In genomic region chr10:61844116-61844515, GRCh38 we compare ENCODE assay signal across 22 cellular contexts. TPM values are rescaled to one million over a fixed set of nuclear protein-coding genes. Genes with fewer than 3 reads are reported as not detected.
A peak's percentile ranks its signal among the peaks of the same experiment; 100 is the strongest.
DNase-seq lines count a peak whose midpoint lies in the region; ATAC-seq, FAIRE-seq and TF ChIP-seq lines count a peak whose summit lies in the region.
"Had no signal": no experiment of that assay in that cellular context is flagged by ENCODE, and none has a peak within 500 bp of the region (broad histone marks: within the 10 kb centered on the region; RNA-seq: fewer than 3 reads in every experiment).

No MANE protein-coding gene starts in this region.

- ATAC-seq in GM18868 (IDR thresholded peaks at IDR 0.05; ENCODE audit: unreplicated experiment) (peak; percentile 46), Right ventricle myocardium inferior (no peak)
- ATAC-seq: GM23338, T-cell had no signal

- WGBS in transverse colon (ENCODE audit: low coverage in 1 of 2), 2 donors = 79 to 80% methylated on average over 1 of the region's 1 CpG

- H3K36me3 ChIP-seq in transverse colon = no peaks in the 10 kb centered on the region
- H3K36me3 ChIP-seq: BLaER1 treated with 17β-estradiol and CSF1 and Interleukin-3, amounts not matched to agents 10 nM and 100 nM; HAP-1 had no signal

- H3K4me1 ChIP-seq in transverse colon = peaks cover 9 to 45% (median 24%) of the 10 kb centered on the region in 4 donors

- H3K9me3 ChIP-seq in transverse colon = no peaks in the 10 kb centered on the region
- H3K9me3 ChIP-seq: HAP-1 had no signal

- TF ChIP-seq POLR2A in transverse colon (IDR thresholded peaks at IDR 0.05) = no peak

- FAIRE-seq in islet of Langerhans (lab: Jason Lieb, UNC) = peak; percentile 51

- intact Hi-C loops in transverse colon (cut with DNase I; ENCODE audit: low total_unique reads) (no loop called here), Right ventricle myocardium inferior (cut with DNase I) (no loop called here)

- in situ Hi-C loops in transverse colon (cut with MboI; ENCODE audit: low pct_ligation_motif_present in 1 of 4, low pct_unique_long_range_greater_than_20kb in 1 of 4, low sequenced_read_pairs in 3 of 4) = no loop called here

- no peak for TF ChIP-seq EP300 in transverse colon (IDR thresholded peaks at IDR 0.05; ENCODE audit: low read depth)

- peak overlapping the region in 1 of 4 donors; percentile 71 for H3K27ac ChIP-seq in transverse colon
- H3K27ac ChIP-seq: BLaER1 treated with 17β-estradiol and CSF1 and Interleukin-3, amounts not matched to agents 10 nM and 100 nM; SK-N-MC had no signal

- no peak overlapping the region for H3K4me3 ChIP-seq in transverse colon
- H3K4me3 ChIP-seq: BLaER1 treated with 17β-estradiol and CSF1 and Interleukin-3, amounts not matched to agents 10 nM and 100 nM; GM23338; HAP-1; SK-N-MC had no signal

- DNase-seq in NCI-H226 (peak; percentile 28), transverse colon (no peak), Right ventricle myocardium inferior (ENCODE audit: missing footprints) (no peak), SW480 (ENCODE audit: low spot score) (no peak), activated gamma-delta T cell treated with Interleukin-2 at 50 U/mL for 16 hours (no peak)
- DNase-seq: CD8-positive, alpha-beta memory T cell; GDM1; Karpas-422; NCI-H1694; NCI-H2081 treated with DMSO at 0.1 percent for 48 hours; NCI-H2171 treated with DMSO at 0.1 percent for 48 hours; NCI-H446; NCI-H526 treated with DMSO at 0.1 percent for 48 hours; RPMI8226; SHP77 treated with DMSO at 0.1 percent for 48 hours; T-cell had no signal

- no peaks in the 10 kb centered on the region for H3K27me3 ChIP-seq in transverse colon

- TF ChIP-seq CTCF in transverse colon (IDR thresholded peaks at IDR 0.05) = no peak

RNA-seq across cellular contexts. Expression of gene ARID5B, which starts 57.4 kb away (rescaled TPM):
- total RNA-seq in transverse colon (10 to 100 TPM; 17.7 to 54.6 (median 34.8) TPM), Right ventricle myocardium inferior (14.0 TPM)
